Comparison of ENCODE assay signal across 8 cellular contexts in the genomic region with DNA sequence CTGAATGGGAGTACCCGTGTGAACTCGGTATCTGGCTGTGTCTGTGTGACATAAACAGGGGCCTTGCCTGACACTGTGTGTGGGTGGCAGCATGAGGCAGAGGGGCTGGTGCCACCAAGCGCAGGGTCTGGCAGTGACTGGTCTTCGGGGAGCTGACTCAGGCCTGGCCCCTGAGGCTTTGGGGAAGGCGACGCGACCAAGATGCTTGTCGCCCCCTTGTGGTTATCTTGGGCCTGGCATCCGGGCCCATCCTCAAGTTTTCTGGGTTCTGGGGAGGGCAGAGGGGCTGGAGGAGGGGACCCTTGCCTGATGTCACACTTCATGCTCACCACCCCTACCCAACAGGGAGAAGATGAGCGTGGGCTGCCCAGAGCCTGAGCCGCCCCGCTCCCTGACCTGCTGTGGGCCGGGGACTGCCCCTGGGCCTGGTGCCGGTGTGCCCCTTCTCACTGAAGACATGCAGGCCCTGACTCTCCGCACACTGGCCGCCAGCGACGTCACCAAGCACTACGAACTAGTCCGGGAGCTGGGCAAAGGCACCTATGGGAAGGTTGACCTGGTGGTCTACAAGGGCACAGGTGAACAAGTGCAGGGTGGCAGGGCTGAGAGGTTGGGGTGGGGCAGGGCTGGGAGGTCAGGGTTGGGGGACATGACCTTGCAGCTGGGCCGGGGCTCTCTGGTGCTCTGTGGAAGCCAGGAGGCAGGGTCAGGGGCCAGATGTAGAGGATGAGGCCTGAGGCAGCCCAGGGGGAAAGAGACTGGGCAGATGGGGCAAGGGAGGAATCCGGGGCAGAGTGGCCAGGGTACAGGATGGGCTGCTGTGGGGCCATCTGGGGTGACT. TPM values are rescaled to one million over a fixed set of nuclear protein-coding genes. Genes with fewer than 3 reads are reported as not detected.
A peak's percentile ranks its signal among the peaks of the same experiment; 100 is the strongest.
DNase-seq lines count a peak whose midpoint lies in the region; ATAC-seq and TF ChIP-seq lines count a peak whose summit lies in the region.

No MANE protein-coding gene starts in this region.

- H3K27ac Mint-ChIP-seq in activated CD8-positive, alpha-beta memory T cell treated with anti-CD3 and anti-CD28 coated beads, Interleukin-2, amount 10 ng/mL, durations not matched to agents 7 days and 5 days, result no peak overlapping the region
- H3K27ac Mint-ChIP-seq in endothelial cell (ENCODE audit: unreplicated experiment) (no peak overlapping the region), nephron (no peak overlapping the region)

- TF ChIP-seq POLR2A in GM18505 (IDR thresholded peaks at IDR 0.05; ENCODE audit: borderline replicate concordance, extremely low read depth, insufficient read depth, insufficient read length), result no peak

- H3K9me3 Mint-ChIP-seq in activated CD8-positive, alpha-beta memory T cell treated with anti-CD3 and anti-CD28 coated beads, Interleukin-2, amount 10 ng/mL, durations not matched to agents 7 days and 5 days (ENCODE audit: low read depth), result no peaks in the 10 kb centered on the region
- H3K9me3 Mint-ChIP-seq in endothelial cell (ENCODE audit: unreplicated experiment) (no peaks in the 10 kb centered on the region), nephron (no peaks in the 10 kb centered on the region)

- no peak overlapping the region for H3K4me3 Mint-ChIP-seq in activated CD8-positive, alpha-beta memory T cell treated with anti-CD3 and anti-CD28 coated beads, Interleukin-2, amount 10 ng/mL, durations not matched to agents 7 days and 5 days
- H3K4me3 Mint-ChIP-seq in endothelial cell (ENCODE audit: unreplicated experiment), result no peak overlapping the region
- H3K4me3 Mint-ChIP-seq in nephron, result no peak overlapping the region

- ATAC-seq in activated CD8-positive, alpha-beta memory T cell treated with anti-CD3 and anti-CD28 coated beads, Interleukin-2, amount 10 ng/mL, durations not matched to agents 7 days and 5 days, result peak; percentile 80
- ATAC-seq in GM18505 (IDR thresholded peaks at IDR 0.05; ENCODE audit: unreplicated experiment), result no peak

- H3K4me1 Mint-ChIP-seq in activated CD8-positive, alpha-beta memory T cell treated with anti-CD3 and anti-CD28 coated beads, Interleukin-2, amount 10 ng/mL, durations not matched to agents 7 days and 5 days, result peaks cover 10% of the 10 kb centered on the region
- H3K4me1 Mint-ChIP-seq in endothelial cell (ENCODE audit: unreplicated experiment), result peaks cover 3% of the 10 kb centered on the region
- H3K4me1 Mint-ChIP-seq in nephron, result no peaks in the 10 kb centered on the region

- no peaks in the 10 kb centered on the region for H3K36me3 Mint-ChIP-seq in activated CD8-positive, alpha-beta memory T cell treated with anti-CD3 and anti-CD28 coated beads, Interleukin-2, amount 10 ng/mL, durations not matched to agents 7 days and 5 days
- H3K36me3 Mint-ChIP-seq in endothelial cell (ENCODE audit: low read depth, unreplicated experiment) (peaks cover 10% of the 10 kb centered on the region), nephron (ENCODE audit: low read depth) (peaks cover 22% of the 10 kb centered on the region)

- CTCF ChIA-PET in activated CD8-positive, alpha-beta memory T cell treated with anti-CD3 and anti-CD28 coated beads, Interleukin-2, amount 10 ng/mL, durations not matched to agents 7 days and 5 days (lab: Charles Lee), result interaction anchor here (0.6 to 15.5 kb wide), 17 partner anchors 9 to 203 kb away, joined by 3 to 347 read pairs (median 5); partner anchors contain the start of gene SBK1

- peak in 2 of 3 experiments; percentile 16 to 39 for DNase-seq in NCI-H1417 (lab: John Stamatoyannopoulos, UW)
- DNase-seq in NCI-H1417 treated with DMSO at 0.1 percent for 48 hours (lab: John Stamatoyannopoulos, UW), result no peak
- DNase-seq in NCI-H226, result peak; percentile 12
- peak; percentile 79 for DNase-seq in activated CD8-positive, alpha-beta memory T cell treated with anti-CD3 and anti-CD28 coated beads, Interleukin-2, amount 10 ng/mL, durations not matched to agents 7 days and 5 days
- peak; percentile 75 for DNase-seq in endothelial cell (ENCODE audit: low spot score)
- peak; percentile 62 for DNase-seq in stimulated activated naive CD4-positive, alpha-beta T cell treated with Interleukin-2 at 50 U/mL for 16 hours (lab: John Stamatoyannopoulos, UW)

- TF ChIP-seq CTCF in endothelial cell (IDR thresholded peaks at IDR 0.05; ENCODE audit: unreplicated experiment) (peak; percentile 92), nephron (IDR thresholded peaks at IDR 0.05; ENCODE audit: unreplicated experiment in 3 of 3) (peak; percentile 75 to 82 (median 79))

- H3K27me3 Mint-ChIP-seq in activated CD8-positive, alpha-beta memory T cell treated with anti-CD3 and anti-CD28 coated beads, Interleukin-2, amount 10 ng/mL, durations not matched to agents 7 days and 5 days, result no peaks in the 10 kb centered on the region
- peaks cover 3% of the 10 kb centered on the region for H3K27me3 Mint-ChIP-seq in endothelial cell (ENCODE audit: unreplicated experiment)
- no peaks in the 10 kb centered on the region for H3K27me3 Mint-ChIP-seq in nephron (ENCODE audit: low read depth)

RNA-seq across cellular contexts. Expression of gene SBK1, which starts 24.9 kb away (rescaled TPM):
- 10 to 100 TPM in 1 of 2 experiments, 1 to 10 TPM in 1; 3.2 to 11.3 TPM for total RNA-seq in activated CD8-positive, alpha-beta memory T cell treated with anti-CD3 and anti-CD28 coated beads, Interleukin-2, amount 10 ng/mL, durations not matched to agents 7 days and 5 days
- 22.9 TPM for total RNA-seq in endothelial cell (ENCODE audit: unreplicated experiment)

RNA-seq across cellular contexts. Expression of gene NPIPB6, which starts 46.0 kb away (rescaled TPM):
- total RNA-seq in activated CD8-positive, alpha-beta memory T cell treated with anti-CD3 and anti-CD28 coated beads, Interleukin-2, amount 10 ng/mL, durations not matched to agents 7 days and 5 days, result 1 to 10 TPM; 2.0 to 4.6 TPM
- 1.5 TPM for total RNA-seq in endothelial cell (ENCODE audit: unreplicated experiment)
